Comparison of ENCODE assay signal across 1 cellular context in genomic region chr9:88721528-88722279, GRCh38.
TF ChIP-seq lines count a peak whose summit lies in the region.

No MANE protein-coding gene starts in this region.

TF ChIP-seq in K562, 482 proteins besides CTCF, POLR2A, EP300 and RAD21 (continued from another document):
- TF ChIP-seq RFX5 (IDR thresholded peaks at IDR 0.05; ENCODE audit: low read depth, low read length), result no peak
- TF ChIP-seq ZNF395 (CRISPR knock-in tag; IDR thresholded peaks at IDR 0.05), result peak; percentile 56
- no peak for TF ChIP-seq ATF2 (CRISPR knock-in tag; IDR thresholded peaks at IDR 0.05)
- TF ChIP-seq ZBED1 (IDR thresholded peaks at IDR 0.05), result no peak
- TF ChIP-seq CLOCK (CRISPR knock-in tag; IDR thresholded peaks at IDR 0.05; ENCODE audit: borderline replicate concordance), result no peak
- peak; percentile 74; the same call in 1 of the 2 replicates for TF ChIP-seq IRF9 (tag; IDR thresholded peaks at IDR 0.05)
- no peak for TF ChIP-seq THAP12 (CRISPR knock-in tag; IDR thresholded peaks at IDR 0.05)
- no peak for TF ChIP-seq ZNF197 (CRISPR knock-in tag; IDR thresholded peaks at IDR 0.05; ENCODE audit: low read depth)
- peak; percentile 73; the same call in 1 of the 2 replicates for TF ChIP-seq KLF13 (tag; IDR thresholded peaks at IDR 0.05; ENCODE audit: borderline replicate concordance, low read depth)
- TF ChIP-seq ZNF76 (CRISPR knock-in tag; IDR thresholded peaks at IDR 0.05; ENCODE audit: borderline replicate concordance), result no peak
- TF ChIP-seq ZNF124 (CRISPR knock-in tag; IDR thresholded peaks at IDR 0.05), result no peak
- no peak for TF ChIP-seq FOXP1 (CRISPR knock-in tag; IDR thresholded peaks at IDR 0.05)
- TF ChIP-seq NUFIP1 (IDR thresholded peaks at IDR 0.05; ENCODE audit: partially characterized antibody), result no peak
- no peak for TF ChIP-seq MITF (IDR thresholded peaks at IDR 0.05)
- no peak for TF ChIP-seq U2AF2 (optimal IDR thresholded peaks at IDR 0.05; ENCODE audit: low read depth, low read length)
